ENCODE assay signal across 1 cellular context in the genomic region with DNA sequence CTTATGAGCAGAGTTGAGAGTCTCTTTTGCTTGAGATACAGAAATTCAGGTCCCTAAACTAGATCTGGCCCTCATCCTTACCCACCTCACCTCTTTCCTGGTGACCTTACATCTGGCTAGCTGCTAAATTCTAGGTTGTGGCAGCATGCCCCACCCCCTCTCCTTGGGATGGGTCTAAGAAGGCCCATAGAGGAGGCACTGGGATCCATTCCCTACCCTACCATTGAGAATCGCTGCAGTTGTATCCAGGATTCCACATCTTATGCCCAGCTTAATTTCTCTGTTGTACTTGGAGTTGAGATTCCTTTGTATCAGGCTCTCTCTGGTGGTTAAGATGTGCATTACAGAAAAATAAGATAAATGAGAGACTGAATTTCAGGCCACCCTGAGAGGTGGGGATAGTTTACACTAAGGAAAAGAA.
A peak's percentile ranks its signal among the peaks of the same experiment; 100 is the strongest.
TF ChIP-seq lines count a peak whose summit lies in the region.

No MANE protein-coding gene starts in this region.

TF ChIP-seq in K562, 482 proteins besides CTCF, POLR2A, EP300 and RAD21 (continued from another document):
- TF ChIP-seq, protein P1, sequence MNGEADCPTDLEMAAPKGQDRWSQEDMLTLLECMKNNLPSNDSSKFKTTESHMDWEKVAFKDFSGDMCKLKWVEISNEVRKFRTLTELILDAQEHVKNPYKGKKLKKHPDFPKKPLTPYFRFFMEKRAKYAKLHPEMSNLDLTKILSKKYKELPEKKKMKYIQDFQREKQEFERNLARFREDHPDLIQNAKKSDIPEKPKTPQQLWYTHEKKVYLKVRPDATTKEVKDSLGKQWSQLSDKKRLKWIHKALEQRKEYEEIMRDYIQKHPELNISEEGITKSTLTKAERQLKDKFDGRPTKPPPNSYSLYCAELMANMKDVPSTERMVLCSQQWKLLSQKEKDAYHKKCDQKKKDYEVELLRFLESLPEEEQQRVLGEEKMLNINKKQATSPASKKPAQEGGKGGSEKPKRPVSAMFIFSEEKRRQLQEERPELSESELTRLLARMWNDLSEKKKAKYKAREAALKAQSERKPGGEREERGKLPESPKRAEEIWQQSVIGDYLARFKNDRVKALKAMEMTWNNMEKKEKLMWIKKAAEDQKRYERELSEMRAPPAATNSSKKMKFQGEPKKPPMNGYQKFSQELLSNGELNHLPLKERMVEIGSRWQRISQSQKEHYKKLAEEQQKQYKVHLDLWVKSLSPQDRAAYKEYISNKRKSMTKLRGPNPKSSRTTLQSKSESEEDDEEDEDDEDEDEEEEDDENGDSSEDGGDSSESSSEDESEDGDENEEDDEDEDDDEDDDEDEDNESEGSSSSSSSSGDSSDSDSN (IDR thresholded peaks at IDR 0.05; ENCODE audit: borderline replicate concordance in 1 of 2, low read depth in 2 of 2, low read length in 2 of 2), result no peak
- TF ChIP-seq ZFP1 (CRISPR knock-in tag; IDR thresholded peaks at IDR 0.05), result no peak
- TF ChIP-seq ARID2 (IDR thresholded peaks at IDR 0.05), result peak; percentile 49
- peak; percentile 11; the same call in 1 of the 2 replicates for TF ChIP-seq STAT5A (IDR thresholded peaks at IDR 0.05; ENCODE audit: borderline replicate concordance, low read length)
- TF ChIP-seq TEAD4 (IDR thresholded peaks at IDR 0.05; ENCODE audit: low read length), result peak; percentile 27; the same call in 1 of the 2 replicates
- TF ChIP-seq TEAD4 (CRISPR knock-in tag; IDR thresholded peaks at IDR 0.05; ENCODE audit: borderline replicate concordance), result no peak
- TF ChIP-seq ESRRA (IDR thresholded peaks at IDR 0.05; ENCODE audit: borderline replicate concordance, low read depth), result no peak
- no peak for TF ChIP-seq ZNF134 (CRISPR knock-in tag; conservative IDR thresholded peaks at IDR 0.05)
- no peak for TF ChIP-seq RBBP5 (IDR thresholded peaks at IDR 0.05; ENCODE audit: borderline replicate concordance, insufficient read depth, low read length, poor library complexity, severe bottlenecking)
- TF ChIP-seq, protein P2, sequence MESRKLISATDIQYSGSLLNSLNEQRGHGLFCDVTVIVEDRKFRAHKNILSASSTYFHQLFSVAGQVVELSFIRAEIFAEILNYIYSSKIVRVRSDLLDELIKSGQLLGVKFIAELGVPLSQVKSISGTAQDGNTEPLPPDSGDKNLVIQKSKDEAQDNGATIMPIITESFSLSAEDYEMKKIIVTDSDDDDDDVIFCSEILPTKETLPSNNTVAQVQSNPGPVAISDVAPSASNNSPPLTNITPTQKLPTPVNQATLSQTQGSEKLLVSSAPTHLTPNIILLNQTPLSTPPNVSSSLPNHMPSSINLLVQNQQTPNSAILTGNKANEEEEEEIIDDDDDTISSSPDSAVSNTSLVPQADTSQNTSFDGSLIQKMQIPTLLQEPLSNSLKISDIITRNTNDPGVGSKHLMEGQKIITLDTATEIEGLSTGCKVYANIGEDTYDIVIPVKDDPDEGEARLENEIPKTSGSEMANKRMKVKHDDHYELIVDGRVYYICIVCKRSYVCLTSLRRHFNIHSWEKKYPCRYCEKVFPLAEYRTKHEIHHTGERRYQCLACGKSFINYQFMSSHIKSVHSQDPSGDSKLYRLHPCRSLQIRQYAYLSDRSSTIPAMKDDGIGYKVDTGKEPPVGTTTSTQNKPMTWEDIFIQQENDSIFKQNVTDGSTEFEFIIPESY (CRISPR knock-in tag; IDR thresholded peaks at IDR 0.05), result peak; percentile 24; the same call in 1 of the 2 replicates
- TF ChIP-seq ZNF780A (CRISPR knock-in tag; IDR thresholded peaks at IDR 0.05), result peak; percentile 66; the same call in 1 of the 2 replicates
- TF ChIP-seq, protein P3, sequence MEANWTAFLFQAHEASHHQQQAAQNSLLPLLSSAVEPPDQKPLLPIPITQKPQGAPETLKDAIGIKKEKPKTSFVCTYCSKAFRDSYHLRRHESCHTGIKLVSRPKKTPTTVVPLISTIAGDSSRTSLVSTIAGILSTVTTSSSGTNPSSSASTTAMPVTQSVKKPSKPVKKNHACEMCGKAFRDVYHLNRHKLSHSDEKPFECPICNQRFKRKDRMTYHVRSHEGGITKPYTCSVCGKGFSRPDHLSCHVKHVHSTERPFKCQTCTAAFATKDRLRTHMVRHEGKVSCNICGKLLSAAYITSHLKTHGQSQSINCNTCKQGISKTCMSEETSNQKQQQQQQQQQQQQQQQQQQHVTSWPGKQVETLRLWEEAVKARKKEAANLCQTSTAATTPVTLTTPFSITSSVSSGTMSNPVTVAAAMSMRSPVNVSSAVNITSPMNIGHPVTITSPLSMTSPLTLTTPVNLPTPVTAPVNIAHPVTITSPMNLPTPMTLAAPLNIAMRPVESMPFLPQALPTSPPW (CRISPR knock-in tag; IDR thresholded peaks at IDR 0.05), result peak; percentile 16; the same call in 1 of the 2 replicates
- TF ChIP-seq SUPT5H (IDR thresholded peaks at IDR 0.05), result peak; percentile 39; the same call in 1 of the 2 replicates
- TF ChIP-seq, protein P4, sequence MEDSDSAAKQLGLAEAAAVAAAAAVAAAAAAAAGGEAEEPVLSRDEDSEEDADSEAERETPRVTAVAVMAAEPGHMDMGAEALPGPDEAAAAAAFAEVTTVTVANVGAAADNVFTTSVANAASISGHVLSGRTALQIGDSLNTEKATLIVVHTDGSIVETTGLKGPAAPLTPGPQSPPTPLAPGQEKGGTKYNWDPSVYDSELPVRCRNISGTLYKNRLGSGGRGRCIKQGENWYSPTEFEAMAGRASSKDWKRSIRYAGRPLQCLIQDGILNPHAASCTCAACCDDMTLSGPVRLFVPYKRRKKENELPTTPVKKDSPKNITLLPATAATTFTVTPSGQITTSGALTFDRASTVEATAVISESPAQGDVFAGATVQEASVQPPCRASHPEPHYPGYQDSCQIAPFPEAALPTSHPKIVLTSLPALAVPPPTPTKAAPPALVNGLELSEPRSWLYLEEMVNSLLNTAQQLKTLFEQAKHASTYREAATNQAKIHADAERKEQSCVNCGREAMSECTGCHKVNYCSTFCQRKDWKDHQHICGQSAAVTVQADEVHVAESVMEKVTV (CRISPR knock-in tag; IDR thresholded peaks at IDR 0.05), result peak; percentile 72
- TF ChIP-seq RB1 (IDR thresholded peaks at IDR 0.05; ENCODE audit: low read depth), result peak; percentile 30; the same call in 1 of the 2 replicates
- peak; percentile 35; the same call in 1 of the 2 replicates for TF ChIP-seq GABPB1 (CRISPR knock-in tag; IDR thresholded peaks at IDR 0.05)
- TF ChIP-seq CAMTA2 (CRISPR knock-in tag; conservative IDR thresholded peaks at IDR 0.05), result no peak
- TF ChIP-seq PHF21A (IDR thresholded peaks at IDR 0.05; ENCODE audit: borderline replicate concordance, low read depth), result 0 out of 2 replicates have a peak, but pooled peaks have one; percentile 28
- TF ChIP-seq SMC3 (conservative IDR thresholded peaks at IDR 0.05; ENCODE audit: insufficient read depth, low read depth, low read length), result peak; percentile 77
- 0 out of 2 replicates have a peak, but pooled peaks have one; percentile 14 for TF ChIP-seq CC2D1A (IDR thresholded peaks at IDR 0.05)
- peak; percentile 15; the same call in 1 of the 2 replicates for TF ChIP-seq STAG1 (CRISPR knock-in tag; IDR thresholded peaks at IDR 0.05; ENCODE audit: borderline replicate concordance)
